In the genomic region with DNA sequence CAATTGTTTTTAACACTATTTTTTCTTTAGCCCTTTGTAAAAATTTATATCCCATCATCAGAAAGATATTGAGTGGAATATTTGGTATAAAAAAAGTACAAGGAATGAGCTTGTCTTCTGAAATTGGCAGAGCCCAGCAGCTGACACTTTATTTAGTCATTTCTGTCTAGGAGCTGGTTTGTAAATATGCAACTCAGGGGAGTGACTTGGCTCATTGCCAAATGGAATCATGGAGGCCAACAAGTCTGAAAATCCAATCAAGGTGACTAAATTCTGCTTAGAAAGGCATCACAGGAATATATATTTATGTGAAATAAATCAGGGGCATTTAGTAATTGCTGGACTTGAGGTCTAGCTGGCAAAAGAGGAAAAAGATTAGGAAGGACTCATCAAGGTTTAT, we compare ENCODE assay signal across 21 cellular contexts.
DNase-seq lines count a peak whose midpoint lies in the region; ATAC-seq and TF ChIP-seq lines count a peak whose summit lies in the region.
"Had no signal": no experiment of that assay in that cellular context is flagged by ENCODE, and none has a peak within 500 bp of the region (broad histone marks: within the 10 kb centered on the region; RNA-seq: fewer than 3 reads in every experiment).

No MANE protein-coding gene starts in this region.

- no peak for ATAC-seq in GM18519 (IDR thresholded peaks at IDR 0.05; ENCODE audit: low FRiP score, unreplicated experiment)
- ATAC-seq: gastroesophageal sphincter, GM23338, T-helper 17 cell had no signal

- H3K27ac ChIP-seq in adrenal gland: no peak overlapping the region
- H3K27ac ChIP-seq: brain microvascular endothelial cell, gastroesophageal sphincter, neural progenitor cell, right atrium auricular region had no signal

- no peak for TF ChIP-seq CTCF in adrenal gland (IDR thresholded peaks at IDR 0.05)

- in situ Hi-C loops in HAP-1 (cut with MboI; ENCODE audit: low sequenced_read_pairs): no loop called here

- no peak for TF ChIP-seq POLR2A in adrenal gland (IDR thresholded peaks at IDR 0.05)

- H3K4me3 ChIP-seq in adrenal gland (no peak overlapping the region), HAP-1 (no peak overlapping the region)
- H3K4me3 ChIP-seq: gastroesophageal sphincter, GM23338, neural progenitor cell, right atrium auricular region had no signal

- H3K4me1 ChIP-seq in adrenal gland (replicated peaks in 1 of 2): no peaks in the 10 kb centered on the region
- no peaks in the 10 kb centered on the region for H3K4me1 ChIP-seq in HAP-1
- H3K4me1 ChIP-seq: gastroesophageal sphincter, neural progenitor cell, right atrium auricular region had no signal

- intact Hi-C loops in adrenal gland (cut with DNase I): no loop called here

- H3K9me3 ChIP-seq in adrenal gland (replicated peaks in 1 of 3) (no peaks in the 10 kb centered on the region), HAP-1 (no peaks in the 10 kb centered on the region)
- H3K9me3 ChIP-seq: gastroesophageal sphincter, right atrium auricular region had no signal

- H3K27me3 ChIP-seq in adrenal gland: peaks cover 7% of the 10 kb centered on the region
- no peaks in the 10 kb centered on the region for H3K27me3 ChIP-seq in HAP-1 (ENCODE audit: low read depth)
- H3K27me3 ChIP-seq: brain microvascular endothelial cell, gastroesophageal sphincter, neural progenitor cell, right atrium auricular region had no signal

- H3K36me3 ChIP-seq in adrenal gland (replicated peaks in 1 of 2): no peaks in the 10 kb centered on the region
- H3K36me3 ChIP-seq in HAP-1 (replicated peaks): no peaks in the 10 kb centered on the region
- H3K36me3 ChIP-seq: brain microvascular endothelial cell, gastroesophageal sphincter, neural progenitor cell, right atrium auricular region had no signal

- DNase-seq in NCI-H2029 (lab: John Stamatoyannopoulos, UW) (peak; percentile 12), NCI-H2029 treated with DMSO at 0.1 percent for 48 hours (lab: John Stamatoyannopoulos, UW) (no peak), NCI-H1105 treated with DMSO at 0.1 percent for 48 hours (lab: John Stamatoyannopoulos, UW) (peak; percentile 54), adrenal gland (peak in 6 of 7 donors; percentile 39 to 64 (median 56)), left kidney (ENCODE audit: low read depth, low spot score) (peak; percentile 5), HuH-7.5 (ENCODE audit: low spot score) (no peak), HAP-1 (ENCODE audit: low spot score in 2 of 2) (no peak)
- DNase-seq: activated CD4-positive, CD25-positive, alpha-beta regulatory T cell treated with anti-CD3 and anti-CD28 coated beads, Interleukin-2, amount 50 U/mL, for 72 hours; activated CD8-positive, alpha-beta memory T cell treated with anti-CD3 and anti-CD28 coated beads, Interleukin-2, amount 50 U/mL, for 48 hours; activated naive CD4-positive, alpha-beta T cell treated with anti-CD3 and anti-CD28 coated beads for 36 hours; brain microvascular endothelial cell; CD8-positive, alpha-beta memory T cell; effector CD4-positive, alpha-beta T cell; mesendoderm; stimulated activated CD4-positive, alpha-beta T cell treated with anti-CD3 and anti-CD28 coated beads, Interleukin-4, amount 100 ng/mL, for 24 hours; T-helper 17 cell had no signal

Comparison
In these comparisons a context has a peak if more than half of its experiments do, and no peak if none do; other contexts are left out.
1. DNase-seq: peak in NCI-H2029 (single experiment), NCI-H1105 treated with DMSO at 0.1 percent for 48 hours (single experiment), adrenal gland (6 of 7) and left kidney (single experiment); none in NCI-H2029 treated with DMSO at 0.1 percent for 48 hours (single experiment), HuH-7.5 (single experiment) and HAP-1 (0 of 2).